Comparison of ENCODE assay signal across 10 cellular contexts in the genomic region with DNA sequence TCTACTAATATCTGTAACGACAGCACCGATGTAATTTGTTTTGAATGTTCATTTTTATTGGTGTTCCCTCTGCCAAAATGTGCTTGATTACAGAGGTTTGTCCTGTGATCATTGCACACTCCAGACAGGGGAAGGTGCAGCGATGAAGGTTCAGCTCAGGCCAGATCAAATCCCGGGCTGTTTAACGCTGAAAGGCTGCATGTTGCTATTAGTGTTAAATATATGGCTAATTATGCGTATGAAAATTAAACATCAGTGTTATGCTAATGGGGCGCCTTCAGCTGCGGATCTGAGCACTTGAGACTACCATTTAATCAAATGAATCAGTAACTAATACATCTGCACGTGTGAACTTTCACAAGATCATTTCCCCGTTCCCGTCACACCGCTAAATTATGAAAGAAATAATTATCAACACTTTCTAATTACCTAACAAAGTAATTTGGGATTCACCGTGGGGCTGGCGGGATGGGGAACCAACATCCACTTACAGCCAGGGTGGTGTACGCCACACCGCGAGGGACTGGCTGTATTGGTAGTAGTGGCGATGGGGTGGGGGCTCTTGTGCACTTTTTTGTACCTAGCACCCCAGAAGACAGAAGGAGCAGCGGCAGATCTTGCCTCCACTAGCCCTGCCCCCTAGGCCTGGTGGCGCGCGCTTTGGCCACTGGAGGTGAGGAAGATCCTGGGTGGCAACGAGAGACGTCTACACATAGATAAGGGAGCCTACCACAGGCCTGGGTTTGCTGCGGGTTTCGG. TPM values are rescaled to one million over a fixed set of nuclear protein-coding genes. Genes with fewer than 3 reads are reported as not detected.
A peak's percentile ranks its signal among the peaks of the same experiment; 100 is the strongest.
DNase-seq lines count a peak whose midpoint lies in the region; ATAC-seq, FAIRE-seq and TF ChIP-seq lines count a peak whose summit lies in the region.
"Had no signal": no experiment of that assay in that cellular context is flagged by ENCODE, and none has a peak within 500 bp of the region (broad histone marks: within the 10 kb centered on the region; RNA-seq: fewer than 3 reads in every experiment).

No MANE protein-coding gene starts in this region.

- peaks cover 12% of the 10 kb centered on the region for H3K36me3 Mint-ChIP-seq in astrocyte (ENCODE audit: low read depth, unreplicated experiment)

- no peak for TF ChIP-seq CTCF in astrocyte (IDR thresholded peaks at IDR 0.05; ENCODE audit: insufficient read depth, low read depth, low read length)

- peak; percentile 68 for DNase-seq in NCI-H1092 treated with DMSO at 0.1 percent for 48 hours (lab: John Stamatoyannopoulos, UW)
- DNase-seq in NCI-H1092 (lab: John Stamatoyannopoulos, UW), result no peak
- no peak for DNase-seq in astrocyte (ENCODE audit: low read depth)
- DNase-seq in neuronal stem cell (ENCODE audit: low spot score), result peak; percentile 43
- no peak for DNase-seq in NCI-H1048 (lab: John Stamatoyannopoulos, UW)
- DNase-seq: activated CD4-positive, alpha-beta T cell treated with anti-CD3 and anti-CD28 coated beads for 4 hours had no signal

- H3K36me3 ChIP-seq in HUES48 (ENCODE audit: control insufficient read depth, insufficient read depth, low read length), result no peaks in the 10 kb centered on the region
- H3K36me3 ChIP-seq in astrocyte (ENCODE audit: insufficient read depth, low read length), result no peaks in the 10 kb centered on the region
- no peaks in the 10 kb centered on the region for H3K36me3 ChIP-seq in neuronal stem cell (replicated peaks in 1 of 2; ENCODE audit: control insufficient read depth in 2 of 2, insufficient read depth in 2 of 2, low read length in 2 of 2)

- H2BK12ac ChIP-seq in neuronal stem cell (ENCODE audit: low read length), result no peak overlapping the region

- H3K4me2 ChIP-seq in astrocyte (ENCODE audit: low read length), result peak overlapping the region; percentile 91
- H3K4me2 ChIP-seq in neuronal stem cell (ENCODE audit: insufficient read depth, low read length, poor library complexity, severe bottlenecking), result peak overlapping the region; percentile 93

- ATAC-seq in GM21381 (IDR thresholded peaks at IDR 0.05; ENCODE audit: unreplicated experiment) (no peak), GM18858 (IDR thresholded peaks at IDR 0.05; ENCODE audit: unreplicated experiment) (no peak)

- H3K79me2 ChIP-seq in astrocyte (ENCODE audit: insufficient read depth, low read length), result no peaks in the 10 kb centered on the region
- H3K79me2 ChIP-seq: parathyroid adenoma had no signal

- H3K9me3 Mint-ChIP-seq in astrocyte (ENCODE audit: unreplicated experiment), result peaks cover 43% of the 10 kb centered on the region

- no peak overlapping the region for H2BK15ac ChIP-seq in neuronal stem cell (ENCODE audit: low read length)

- peaks cover 100% of the 10 kb centered on the region for H3K27me3 ChIP-seq in HUES48 (ENCODE audit: control insufficient read depth, insufficient read depth, low read length)
- H3K27me3 ChIP-seq in astrocyte (ENCODE audit: insufficient read depth, low read length), result peaks cover 90% of the 10 kb centered on the region
- peaks cover 68 to 96% (median 93%) of the 10 kb centered on the region in 3 experiments for H3K27me3 ChIP-seq in neuronal stem cell (ENCODE audit: control insufficient read depth in 3 of 3, insufficient read depth in 3 of 3, low read depth in 1 of 3, low read length in 3 of 3)

- H3K9ac ChIP-seq in HUES48 (ENCODE audit: low read depth, low read length), result no peak overlapping the region
- no peak overlapping the region for H3K9ac ChIP-seq in astrocyte (ENCODE audit: low read length)
- H3K9ac ChIP-seq in neuronal stem cell (ENCODE audit: low read depth, low read length, poor library complexity), result no peak overlapping the region
- H3K9ac ChIP-seq: parathyroid adenoma had no signal

- H3K27me3 Mint-ChIP-seq in astrocyte (ENCODE audit: low read depth, unreplicated experiment), result peaks cover 85% of the 10 kb centered on the region

- no peaks in the 10 kb centered on the region for H3K79me1 ChIP-seq in neuronal stem cell (ENCODE audit: low read depth, low read length)

- WGBS in neuronal stem cell (ENCODE audit: extremely low coverage in 2 of 2, insufficient read length in 2 of 2, insufficient replicate concordance in 1 of 2), 2 donors, result no CpG with 5 or more reads among the region's 26 CpGs

- H3K4me1 Mint-ChIP-seq in astrocyte (ENCODE audit: low read depth, unreplicated experiment), result peaks cover 5% of the 10 kb centered on the region

- H3K4me1 ChIP-seq in HUES48 (ENCODE audit: control insufficient read depth, insufficient read depth, low read length) (peaks cover 64% of the 10 kb centered on the region), astrocyte (ENCODE audit: insufficient read depth, low read length) (peaks cover 6% of the 10 kb centered on the region), neuronal stem cell (ENCODE audit: control insufficient read depth in 2 of 2, insufficient read depth in 1 of 2, low read depth in 1 of 2, low read length in 2 of 2) (peaks cover 18 to 23% of the 10 kb centered on the region in 2 donors)
- H3K4me1 ChIP-seq: parathyroid adenoma had no signal

- no peak overlapping the region for H2AK5ac ChIP-seq in neuronal stem cell (ENCODE audit: low read depth, low read length)

- H3K14ac ChIP-seq in neuronal stem cell (ENCODE audit: low read length), result no peak overlapping the region

- peak overlapping the region; percentile 77 for H3K23ac ChIP-seq in neuronal stem cell (ENCODE audit: low read depth, low read length, poor library complexity)

- H3K4me3 ChIP-seq in HUES48 (ENCODE audit: low read depth, low read length) (peak overlapping the region; percentile 56; the same call in 1 of the 2 replicates), astrocyte (ENCODE audit: insufficient read depth, low read depth, low read length) (peak overlapping the region; percentile 42), neuronal stem cell (ENCODE audit: low read length in 2 of 2) (peak overlapping the region in 1 of 2 donors; percentile 51)

- no peak overlapping the region for H2BK120ac ChIP-seq in neuronal stem cell (ENCODE audit: low read depth, low read length)

- H3K27ac Mint-ChIP-seq in astrocyte (ENCODE audit: unreplicated experiment), result peak overlapping the region; percentile 69

- no peak overlapping the region for H2BK5ac ChIP-seq in neuronal stem cell (ENCODE audit: low read length)

- no peak for FAIRE-seq in astrocyte (lab: Jason Lieb, UNC)

- H3K27ac ChIP-seq in HUES48 (ENCODE audit: low read depth, low read length) (no peak overlapping the region), astrocyte (ENCODE audit: low read depth, low read length) (no peak overlapping the region), neuronal stem cell (replicated peaks; ENCODE audit: low read length) (no peak overlapping the region)
- H3K27ac ChIP-seq: parathyroid adenoma had no signal

- no peak overlapping the region for H3K4ac ChIP-seq in neuronal stem cell (ENCODE audit: low read length)

- peak overlapping the region; percentile 72 for H2AFZ ChIP-seq in astrocyte (ENCODE audit: low read depth, low read length)
- peak overlapping the region; percentile 99 for H2AFZ ChIP-seq in neuronal stem cell (ENCODE audit: low read length)

- no peak overlapping the region for H4K8ac ChIP-seq in neuronal stem cell (ENCODE audit: low read depth, low read length)

- peak overlapping the region; percentile 77 for H3K4me3 Mint-ChIP-seq in astrocyte (ENCODE audit: unreplicated experiment)

- peaks cover 40% of the 10 kb centered on the region for H4K20me1 ChIP-seq in astrocyte (ENCODE audit: insufficient read depth, low read length)

- H3K9me3 ChIP-seq in HUES48 (ENCODE audit: control insufficient read depth, insufficient read depth, low read length) (no peaks in the 10 kb centered on the region), astrocyte (ENCODE audit: insufficient read depth, low read depth, low read length) (peaks cover 6% of the 10 kb centered on the region), neuronal stem cell (replicated peaks in 1 of 2; ENCODE audit: control insufficient read depth in 2 of 2, insufficient read depth in 1 of 2, low read depth in 1 of 2, low read length in 2 of 2) (peaks cover 2 to 23% of the 10 kb centered on the region in 2 donors)

- no peak overlapping the region for H4K91ac ChIP-seq in neuronal stem cell (ENCODE audit: low read depth, low read length, poor library complexity)

- peak overlapping the region; percentile 24 for H3K18ac ChIP-seq in neuronal stem cell (ENCODE audit: low read length)

RNA-seq across cellular contexts. Expression of gene DLX1, which starts 1.4 kb away (rescaled TPM):
- 0.27 TPM in 1 of 2 replicates, not detected in the other for total RNA-seq in astrocyte
- 0.08 TPM for polyA plus RNA-seq in neuronal stem cell (2013, experiment 1 of 2)
- polyA plus RNA-seq in neuronal stem cell (2013, experiment 2 of 2), result 0.10 TPM

RNA-seq across cellular contexts. Expression of gene DLX2, which starts 18.8 kb away (rescaled TPM):
- total RNA-seq in astrocyte, result 2.1 and 2.2 TPM in 2 replicates
- polyA plus RNA-seq in neuronal stem cell (2013, experiment 1 of 2), result 0.06 TPM
- 0.10 TPM for polyA plus RNA-seq in neuronal stem cell (2013, experiment 2 of 2)

Comparison
In these comparisons a context has a peak if more than half of its experiments do, and no peak if none do; other contexts are left out.
1. DNase-seq: peak in NCI-H1092 treated with DMSO at 0.1 percent for 48 hours (single experiment) and neuronal stem cell (single experiment); none in NCI-H1092 (single experiment), astrocyte (single experiment) and NCI-H1048 (single experiment).